ENCODE assay signal across 1 cellular context in the genomic region with DNA sequence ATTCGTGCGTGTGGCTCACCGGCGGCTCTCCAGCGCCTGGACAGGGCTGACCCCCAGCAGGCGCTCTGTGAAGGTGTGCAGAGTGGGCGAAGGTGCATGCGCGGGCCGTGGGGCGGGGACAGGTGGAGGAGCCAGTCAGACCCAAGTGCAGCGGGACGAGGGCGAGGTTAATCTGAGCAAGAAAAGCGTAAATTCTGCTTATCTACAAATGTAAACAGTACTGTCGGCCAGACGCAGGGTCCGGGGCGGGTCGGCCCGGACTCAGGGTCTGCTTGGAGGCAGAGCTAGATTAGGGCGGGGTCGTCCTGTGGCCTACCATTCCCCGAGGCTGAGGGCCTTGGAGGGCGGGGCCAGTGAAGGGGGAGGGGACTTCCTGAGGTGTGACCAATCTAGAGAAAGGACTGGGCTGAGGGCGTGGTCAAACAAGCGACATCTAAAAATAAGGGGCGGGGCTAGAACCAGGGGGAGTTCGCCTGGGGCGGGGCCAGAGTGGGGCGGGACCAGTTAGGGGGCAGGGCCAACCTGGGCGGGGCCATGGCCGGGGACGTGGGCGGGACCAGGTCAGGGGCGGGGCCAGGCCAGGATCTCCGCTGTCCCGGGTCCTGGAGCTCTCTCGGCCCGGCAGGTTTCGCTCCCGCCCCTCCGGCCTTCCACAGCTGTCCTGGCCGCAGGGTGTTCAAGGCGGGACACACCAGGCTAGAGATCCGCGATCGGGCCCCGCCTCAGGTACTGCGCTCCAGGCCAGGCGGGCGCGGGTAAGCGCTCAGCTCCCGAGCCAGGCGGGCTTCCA.
TF ChIP-seq lines count a peak whose summit lies in the region.

Gene SEC14L5 (plus strand): TSS at position 611 of the 790 bp plus-strand sequence. CDS start 994 bp downstream, outside the sequence.

TF ChIP-seq in HepG2, 621 proteins besides CTCF, POLR2A, EP300 and RAD21 (continued from another document and continues in another):
- TF ChIP-seq, protein P1, sequence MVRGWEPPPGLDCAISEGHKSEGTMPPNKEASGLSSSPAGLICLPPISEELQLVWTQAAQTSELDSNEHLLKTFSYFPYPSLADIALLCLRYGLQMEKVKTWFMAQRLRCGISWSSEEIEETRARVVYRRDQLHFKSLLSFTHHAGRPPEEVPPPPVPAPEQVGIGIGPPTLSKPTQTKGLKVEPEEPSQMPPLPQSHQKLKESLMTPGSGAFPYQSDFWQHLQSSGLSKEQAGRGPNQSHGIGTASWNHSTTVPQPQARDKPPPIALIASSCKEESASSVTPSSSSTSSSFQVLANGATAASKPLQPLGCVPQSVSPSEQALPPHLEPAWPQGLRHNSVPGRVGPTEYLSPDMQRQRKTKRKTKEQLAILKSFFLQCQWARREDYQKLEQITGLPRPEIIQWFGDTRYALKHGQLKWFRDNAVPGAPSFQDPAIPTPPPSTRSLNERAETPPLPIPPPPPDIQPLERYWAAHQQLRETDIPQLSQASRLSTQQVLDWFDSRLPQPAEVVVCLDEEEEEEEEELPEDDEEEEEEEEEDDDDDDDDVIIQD (CRISPR knock-in tag; IDR thresholded peaks at IDR 0.05; ENCODE audit: low read depth): no peak
- 0 out of 2 replicates have a peak, but pooled peaks have one; percentile 42 for TF ChIP-seq ZNF747 (CRISPR knock-in tag; IDR thresholded peaks at IDR 0.05; ENCODE audit: borderline replicate concordance)
- peak; percentile 39 for TF ChIP-seq ZNF18 (CRISPR knock-in tag; IDR thresholded peaks at IDR 0.05; ENCODE audit: insufficient replicate concordance)
- TF ChIP-seq, protein P2, sequence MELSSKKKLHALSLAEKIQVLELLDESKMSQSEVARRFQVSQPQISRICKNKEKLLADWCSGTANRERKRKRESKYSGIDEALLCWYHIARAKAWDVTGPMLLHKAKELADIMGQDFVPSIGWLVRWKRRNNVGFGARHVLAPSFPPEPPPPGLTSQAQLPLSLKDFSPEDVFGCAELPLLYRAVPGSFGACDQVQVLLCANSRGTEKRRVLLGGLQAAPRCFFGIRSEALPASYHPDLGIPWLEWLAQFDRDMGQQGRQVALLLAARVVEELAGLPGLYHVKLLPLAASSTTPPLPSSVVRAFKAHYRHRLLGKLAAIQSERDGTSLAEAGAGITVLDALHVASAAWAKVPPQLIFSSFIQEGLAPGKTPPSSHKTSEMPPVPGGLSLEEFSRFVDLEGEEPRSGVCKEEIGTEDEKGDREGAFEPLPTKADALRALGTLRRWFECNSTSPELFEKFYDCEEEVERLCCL (CRISPR knock-in tag; IDR thresholded peaks at IDR 0.05; ENCODE audit: borderline replicate concordance): no peak
- no peak for TF ChIP-seq ZNF543 (CRISPR knock-in tag; IDR thresholded peaks at IDR 0.05)
- no peak for TF ChIP-seq ESRRA (CRISPR knock-in tag; IDR thresholded peaks at IDR 0.05; ENCODE audit: low read depth)
- TF ChIP-seq, protein P3, sequence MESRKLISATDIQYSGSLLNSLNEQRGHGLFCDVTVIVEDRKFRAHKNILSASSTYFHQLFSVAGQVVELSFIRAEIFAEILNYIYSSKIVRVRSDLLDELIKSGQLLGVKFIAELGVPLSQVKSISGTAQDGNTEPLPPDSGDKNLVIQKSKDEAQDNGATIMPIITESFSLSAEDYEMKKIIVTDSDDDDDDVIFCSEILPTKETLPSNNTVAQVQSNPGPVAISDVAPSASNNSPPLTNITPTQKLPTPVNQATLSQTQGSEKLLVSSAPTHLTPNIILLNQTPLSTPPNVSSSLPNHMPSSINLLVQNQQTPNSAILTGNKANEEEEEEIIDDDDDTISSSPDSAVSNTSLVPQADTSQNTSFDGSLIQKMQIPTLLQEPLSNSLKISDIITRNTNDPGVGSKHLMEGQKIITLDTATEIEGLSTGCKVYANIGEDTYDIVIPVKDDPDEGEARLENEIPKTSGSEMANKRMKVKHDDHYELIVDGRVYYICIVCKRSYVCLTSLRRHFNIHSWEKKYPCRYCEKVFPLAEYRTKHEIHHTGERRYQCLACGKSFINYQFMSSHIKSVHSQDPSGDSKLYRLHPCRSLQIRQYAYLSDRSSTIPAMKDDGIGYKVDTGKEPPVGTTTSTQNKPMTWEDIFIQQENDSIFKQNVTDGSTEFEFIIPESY (CRISPR knock-in tag; IDR thresholded peaks at IDR 0.05): no peak; the same call in 1 of the 2 replicates
- no peak for TF ChIP-seq NFIB (CRISPR knock-in tag; IDR thresholded peaks at IDR 0.05; ENCODE audit: borderline replicate concordance)
- TF ChIP-seq, protein P4, sequence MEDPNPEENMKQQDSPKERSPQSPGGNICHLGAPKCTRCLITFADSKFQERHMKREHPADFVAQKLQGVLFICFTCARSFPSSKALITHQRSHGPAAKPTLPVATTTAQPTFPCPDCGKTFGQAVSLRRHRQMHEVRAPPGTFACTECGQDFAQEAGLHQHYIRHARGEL (CRISPR knock-in tag; IDR thresholded peaks at IDR 0.05): 0 out of 2 replicates have a peak, but pooled peaks have one; percentile 67
- TF ChIP-seq SMARCE1 (IDR thresholded peaks at IDR 0.05; ENCODE audit: borderline replicate concordance): no peak
- no peak for TF ChIP-seq ZMYM3 (CRISPR knock-in tag; IDR thresholded peaks at IDR 0.05)
- peak; percentile 81 for TF ChIP-seq XRCC5 (optimal IDR thresholded peaks at IDR 0.05; ENCODE audit: low read length)
- no peak for TF ChIP-seq ATF1 (CRISPR knock-in tag; IDR thresholded peaks at IDR 0.05)
- peak; percentile 97 for TF ChIP-seq MIER2 (CRISPR knock-in tag; IDR thresholded peaks at IDR 0.05)
- TF ChIP-seq PPARG (CRISPR knock-in tag; conservative IDR thresholded peaks at IDR 0.05): 0 out of 2 replicates have a peak, but pooled peaks have one; percentile 43
- TF ChIP-seq, protein P5, sequence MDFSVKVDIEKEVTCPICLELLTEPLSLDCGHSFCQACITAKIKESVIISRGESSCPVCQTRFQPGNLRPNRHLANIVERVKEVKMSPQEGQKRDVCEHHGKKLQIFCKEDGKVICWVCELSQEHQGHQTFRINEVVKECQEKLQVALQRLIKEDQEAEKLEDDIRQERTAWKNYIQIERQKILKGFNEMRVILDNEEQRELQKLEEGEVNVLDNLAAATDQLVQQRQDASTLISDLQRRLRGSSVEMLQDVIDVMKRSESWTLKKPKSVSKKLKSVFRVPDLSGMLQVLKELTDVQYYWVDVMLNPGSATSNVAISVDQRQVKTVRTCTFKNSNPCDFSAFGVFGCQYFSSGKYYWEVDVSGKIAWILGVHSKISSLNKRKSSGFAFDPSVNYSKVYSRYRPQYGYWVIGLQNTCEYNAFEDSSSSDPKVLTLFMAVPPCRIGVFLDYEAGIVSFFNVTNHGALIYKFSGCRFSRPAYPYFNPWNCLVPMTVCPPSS (IDR thresholded peaks at IDR 0.05): no peak
- TF ChIP-seq, protein P6, sequence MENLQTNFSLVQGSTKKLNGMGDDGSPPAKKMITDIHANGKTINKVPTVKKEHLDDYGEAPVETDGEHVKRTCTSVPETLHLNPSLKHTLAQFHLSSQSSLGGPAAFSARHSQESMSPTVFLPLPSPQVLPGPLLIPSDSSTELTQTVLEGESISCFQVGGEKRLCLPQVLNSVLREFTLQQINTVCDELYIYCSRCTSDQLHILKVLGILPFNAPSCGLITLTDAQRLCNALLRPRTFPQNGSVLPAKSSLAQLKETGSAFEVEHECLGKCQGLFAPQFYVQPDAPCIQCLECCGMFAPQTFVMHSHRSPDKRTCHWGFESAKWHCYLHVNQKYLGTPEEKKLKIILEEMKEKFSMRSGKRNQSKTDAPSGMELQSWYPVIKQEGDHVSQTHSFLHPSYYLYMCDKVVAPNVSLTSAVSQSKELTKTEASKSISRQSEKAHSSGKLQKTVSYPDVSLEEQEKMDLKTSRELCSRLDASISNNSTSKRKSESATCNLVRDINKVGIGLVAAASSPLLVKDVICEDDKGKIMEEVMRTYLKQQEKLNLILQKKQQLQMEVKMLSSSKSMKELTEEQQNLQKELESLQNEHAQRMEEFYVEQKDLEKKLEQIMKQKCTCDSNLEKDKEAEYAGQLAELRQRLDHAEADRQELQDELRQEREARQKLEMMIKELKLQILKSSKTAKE (CRISPR knock-in tag; IDR thresholded peaks at IDR 0.05; ENCODE audit: borderline replicate concordance): peak; percentile 29; the same call in 1 of the 2 replicates
- no peak for TF ChIP-seq ZNF343 (CRISPR knock-in tag; IDR thresholded peaks at IDR 0.05)
- TF ChIP-seq ZNF605 (CRISPR knock-in tag; IDR thresholded peaks at IDR 0.05): peak; percentile 84
- no peak for TF ChIP-seq TOPORS (CRISPR knock-in tag; IDR thresholded peaks at IDR 0.05)
- no peak for TF ChIP-seq GTF3A (CRISPR knock-in tag; conservative IDR thresholded peaks at IDR 0.05)
- TF ChIP-seq, protein P7, sequence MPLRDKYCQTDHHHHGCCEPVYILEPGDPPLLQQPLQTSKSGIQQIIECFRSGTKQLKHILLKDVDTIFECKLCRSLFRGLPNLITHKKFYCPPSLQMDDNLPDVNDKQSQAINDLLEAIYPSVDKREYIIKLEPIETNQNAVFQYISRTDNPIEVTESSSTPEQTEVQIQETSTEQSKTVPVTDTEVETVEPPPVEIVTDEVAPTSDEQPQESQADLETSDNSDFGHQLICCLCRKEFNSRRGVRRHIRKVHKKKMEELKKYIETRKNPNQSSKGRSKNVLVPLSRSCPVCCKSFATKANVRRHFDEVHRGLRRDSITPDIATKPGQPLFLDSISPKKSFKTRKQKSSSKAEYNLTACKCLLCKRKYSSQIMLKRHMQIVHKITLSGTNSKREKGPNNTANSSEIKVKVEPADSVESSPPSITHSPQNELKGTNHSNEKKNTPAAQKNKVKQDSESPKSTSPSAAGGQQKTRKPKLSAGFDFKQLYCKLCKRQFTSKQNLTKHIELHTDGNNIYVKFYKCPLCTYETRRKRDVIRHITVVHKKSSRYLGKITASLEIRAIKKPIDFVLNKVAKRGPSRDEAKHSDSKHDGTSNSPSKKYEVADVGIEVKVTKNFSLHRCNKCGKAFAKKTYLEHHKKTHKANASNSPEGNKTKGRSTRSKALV (CRISPR knock-in tag; IDR thresholded peaks at IDR 0.05): no peak; the same call in 1 of the 2 replicates
- TF ChIP-seq NKX3-1 (CRISPR knock-in tag; IDR thresholded peaks at IDR 0.05): no peak; the same call in 1 of the 2 replicates
- no peak for TF ChIP-seq FOSL1 (CRISPR knock-in tag; IDR thresholded peaks at IDR 0.05; ENCODE audit: borderline replicate concordance)
- TF ChIP-seq GTF2F1 (IDR thresholded peaks at IDR 0.05; ENCODE audit: low read length): no peak
- TF ChIP-seq BRD4 (CRISPR knock-in tag; IDR thresholded peaks at IDR 0.05): 0 out of 2 replicates have a peak, but pooled peaks have one; percentile 42
- TF ChIP-seq GATAD2A (CRISPR knock-in tag; IDR thresholded peaks at IDR 0.05): peak; percentile 62
- TF ChIP-seq, protein P8, sequence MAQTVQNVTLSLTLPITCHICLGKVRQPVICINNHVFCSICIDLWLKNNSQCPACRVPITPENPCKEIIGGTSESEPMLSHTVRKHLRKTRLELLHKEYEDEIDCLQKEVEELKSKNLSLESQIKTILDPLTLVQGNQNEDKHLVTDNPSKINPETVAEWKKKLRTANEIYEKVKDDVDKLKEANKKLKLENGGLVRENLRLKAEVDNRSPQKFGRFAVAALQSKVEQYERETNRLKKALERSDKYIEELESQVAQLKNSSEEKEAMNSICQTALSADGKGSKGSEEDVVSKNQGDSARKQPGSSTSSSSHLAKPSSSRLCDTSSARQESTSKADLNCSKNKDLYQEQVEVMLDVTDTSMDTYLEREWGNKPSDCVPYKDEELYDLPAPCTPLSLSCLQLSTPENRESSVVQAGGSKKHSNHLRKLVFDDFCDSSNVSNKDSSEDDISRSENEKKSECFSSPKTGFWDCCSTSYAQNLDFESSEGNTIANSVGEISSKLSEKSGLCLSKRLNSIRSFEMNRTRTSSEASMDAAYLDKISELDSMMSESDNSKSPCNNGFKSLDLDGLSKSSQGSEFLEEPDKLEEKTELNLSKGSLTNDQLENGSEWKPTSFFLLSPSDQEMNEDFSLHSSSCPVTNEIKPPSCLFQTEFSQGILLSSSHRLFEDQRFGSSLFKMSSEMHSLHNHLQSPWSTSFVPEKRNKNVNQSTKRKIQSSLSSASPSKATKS (CRISPR knock-in tag; IDR thresholded peaks at IDR 0.05): no peak
- no peak for TF ChIP-seq ZNF652 (CRISPR knock-in tag; IDR thresholded peaks at IDR 0.05; ENCODE audit: borderline replicate concordance, low read depth)
- peak; percentile 77 for TF ChIP-seq THAP11 (CRISPR knock-in tag; IDR thresholded peaks at IDR 0.05)
- TF ChIP-seq, protein P9, sequence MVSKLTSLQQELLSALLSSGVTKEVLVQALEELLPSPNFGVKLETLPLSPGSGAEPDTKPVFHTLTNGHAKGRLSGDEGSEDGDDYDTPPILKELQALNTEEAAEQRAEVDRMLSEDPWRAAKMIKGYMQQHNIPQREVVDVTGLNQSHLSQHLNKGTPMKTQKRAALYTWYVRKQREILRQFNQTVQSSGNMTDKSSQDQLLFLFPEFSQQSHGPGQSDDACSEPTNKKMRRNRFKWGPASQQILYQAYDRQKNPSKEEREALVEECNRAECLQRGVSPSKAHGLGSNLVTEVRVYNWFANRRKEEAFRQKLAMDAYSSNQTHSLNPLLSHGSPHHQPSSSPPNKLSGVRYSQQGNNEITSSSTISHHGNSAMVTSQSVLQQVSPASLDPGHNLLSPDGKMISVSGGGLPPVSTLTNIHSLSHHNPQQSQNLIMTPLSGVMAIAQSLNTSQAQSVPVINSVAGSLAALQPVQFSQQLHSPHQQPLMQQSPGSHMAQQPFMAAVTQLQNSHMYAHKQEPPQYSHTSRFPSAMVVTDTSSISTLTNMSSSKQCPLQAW (CRISPR knock-in tag; IDR thresholded peaks at IDR 0.05): peak; percentile 83
- no peak for TF ChIP-seq NFIC (IDR thresholded peaks at IDR 0.05; ENCODE audit: low read length)
- peak; percentile 81; the same call in 1 of the 2 replicates for TF ChIP-seq ZNF788 (CRISPR knock-in tag; IDR thresholded peaks at IDR 0.05; ENCODE audit: borderline replicate concordance)
- TF ChIP-seq ZNF234 (CRISPR knock-in tag; conservative IDR thresholded peaks at IDR 0.05): no peak
- TF ChIP-seq, protein P10, sequence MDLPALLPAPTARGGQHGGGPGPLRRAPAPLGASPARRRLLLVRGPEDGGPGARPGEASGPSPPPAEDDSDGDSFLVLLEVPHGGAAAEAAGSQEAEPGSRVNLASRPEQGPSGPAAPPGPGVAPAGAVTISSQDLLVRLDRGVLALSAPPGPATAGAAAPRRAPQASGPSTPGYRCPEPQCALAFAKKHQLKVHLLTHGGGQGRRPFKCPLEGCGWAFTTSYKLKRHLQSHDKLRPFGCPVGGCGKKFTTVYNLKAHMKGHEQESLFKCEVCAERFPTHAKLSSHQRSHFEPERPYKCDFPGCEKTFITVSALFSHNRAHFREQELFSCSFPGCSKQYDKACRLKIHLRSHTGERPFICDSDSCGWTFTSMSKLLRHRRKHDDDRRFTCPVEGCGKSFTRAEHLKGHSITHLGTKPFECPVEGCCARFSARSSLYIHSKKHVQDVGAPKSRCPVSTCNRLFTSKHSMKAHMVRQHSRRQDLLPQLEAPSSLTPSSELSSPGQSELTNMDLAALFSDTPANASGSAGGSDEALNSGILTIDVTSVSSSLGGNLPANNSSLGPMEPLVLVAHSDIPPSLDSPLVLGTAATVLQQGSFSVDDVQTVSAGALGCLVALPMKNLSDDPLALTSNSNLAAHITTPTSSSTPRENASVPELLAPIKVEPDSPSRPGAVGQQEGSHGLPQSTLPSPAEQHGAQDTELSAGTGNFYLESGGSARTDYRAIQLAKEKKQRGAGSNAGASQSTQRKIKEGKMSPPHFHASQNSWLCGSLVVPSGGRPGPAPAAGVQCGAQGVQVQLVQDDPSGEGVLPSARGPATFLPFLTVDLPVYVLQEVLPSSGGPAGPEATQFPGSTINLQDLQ (CRISPR knock-in tag; IDR thresholded peaks at IDR 0.05): no peak
